Comparison of ENCODE assay signal across 1 cellular context in genomic region chr6:89828988-89829590, GRCh38.
TF ChIP-seq lines count a peak whose summit lies in the region.

No MANE protein-coding gene starts in this region.

TF ChIP-seq in HepG2, 621 proteins besides CTCF, POLR2A, EP300 and RAD21 (continued from another document):
- TF ChIP-seq REL (CRISPR knock-in tag; conservative IDR thresholded peaks at IDR 0.05) (0 out of 2 replicates have a peak, but pooled peaks have one; percentile 6), ZFP36L1 (CRISPR knock-in tag; IDR thresholded peaks at IDR 0.05) (0 out of 2 replicates have a peak, but pooled peaks have one; percentile 7), ZNF432 (CRISPR knock-in tag; IDR thresholded peaks at IDR 0.05; ENCODE audit: borderline replicate concordance) (no peak), LBX2 (CRISPR knock-in tag; IDR thresholded peaks at IDR 0.05; ENCODE audit: borderline replicate concordance) (no peak), MED1 (CRISPR knock-in tag; IDR thresholded peaks at IDR 0.05) (0 out of 2 replicates have a peak, but pooled peaks have one; percentile 12), HOXA5 (CRISPR knock-in tag; IDR thresholded peaks at IDR 0.05) (0 out of 2 replicates have a peak, but pooled peaks have one; percentile 42), ZBTB21 (CRISPR knock-in tag; IDR thresholded peaks at IDR 0.05) (no peak), ZNF382 (CRISPR knock-in tag; IDR thresholded peaks at IDR 0.05; ENCODE audit: borderline replicate concordance) (no peak), ZNF770 (CRISPR knock-in tag; IDR thresholded peaks at IDR 0.05) (peak; percentile 93), ELK4 (CRISPR knock-in tag; IDR thresholded peaks at IDR 0.05; ENCODE audit: borderline replicate concordance) (no peak), DMAP1 (CRISPR knock-in tag; IDR thresholded peaks at IDR 0.05) (0 out of 2 replicates have a peak, but pooled peaks have one; percentile 12), KDM5B (CRISPR knock-in tag; IDR thresholded peaks at IDR 0.05; ENCODE audit: borderline replicate concordance) (0 out of 2 replicates have a peak, but pooled peaks have one; percentile 49), ZNF350 (CRISPR knock-in tag; IDR thresholded peaks at IDR 0.05; ENCODE audit: borderline replicate concordance, low read depth) (0 out of 2 replicates have a peak, but pooled peaks have one; percentile 12), HES4 (CRISPR knock-in tag; IDR thresholded peaks at IDR 0.05; ENCODE audit: borderline replicate concordance) (no peak), ZNF282 (IDR thresholded peaks at IDR 0.05; ENCODE audit: partially characterized antibody) (no peak), KDM5A (IDR thresholded peaks at IDR 0.05; ENCODE audit: borderline replicate concordance, low read length) (peak; percentile 10; the same call in 1 of the 2 replicates)
- TF ChIP-seq, protein P1, sequence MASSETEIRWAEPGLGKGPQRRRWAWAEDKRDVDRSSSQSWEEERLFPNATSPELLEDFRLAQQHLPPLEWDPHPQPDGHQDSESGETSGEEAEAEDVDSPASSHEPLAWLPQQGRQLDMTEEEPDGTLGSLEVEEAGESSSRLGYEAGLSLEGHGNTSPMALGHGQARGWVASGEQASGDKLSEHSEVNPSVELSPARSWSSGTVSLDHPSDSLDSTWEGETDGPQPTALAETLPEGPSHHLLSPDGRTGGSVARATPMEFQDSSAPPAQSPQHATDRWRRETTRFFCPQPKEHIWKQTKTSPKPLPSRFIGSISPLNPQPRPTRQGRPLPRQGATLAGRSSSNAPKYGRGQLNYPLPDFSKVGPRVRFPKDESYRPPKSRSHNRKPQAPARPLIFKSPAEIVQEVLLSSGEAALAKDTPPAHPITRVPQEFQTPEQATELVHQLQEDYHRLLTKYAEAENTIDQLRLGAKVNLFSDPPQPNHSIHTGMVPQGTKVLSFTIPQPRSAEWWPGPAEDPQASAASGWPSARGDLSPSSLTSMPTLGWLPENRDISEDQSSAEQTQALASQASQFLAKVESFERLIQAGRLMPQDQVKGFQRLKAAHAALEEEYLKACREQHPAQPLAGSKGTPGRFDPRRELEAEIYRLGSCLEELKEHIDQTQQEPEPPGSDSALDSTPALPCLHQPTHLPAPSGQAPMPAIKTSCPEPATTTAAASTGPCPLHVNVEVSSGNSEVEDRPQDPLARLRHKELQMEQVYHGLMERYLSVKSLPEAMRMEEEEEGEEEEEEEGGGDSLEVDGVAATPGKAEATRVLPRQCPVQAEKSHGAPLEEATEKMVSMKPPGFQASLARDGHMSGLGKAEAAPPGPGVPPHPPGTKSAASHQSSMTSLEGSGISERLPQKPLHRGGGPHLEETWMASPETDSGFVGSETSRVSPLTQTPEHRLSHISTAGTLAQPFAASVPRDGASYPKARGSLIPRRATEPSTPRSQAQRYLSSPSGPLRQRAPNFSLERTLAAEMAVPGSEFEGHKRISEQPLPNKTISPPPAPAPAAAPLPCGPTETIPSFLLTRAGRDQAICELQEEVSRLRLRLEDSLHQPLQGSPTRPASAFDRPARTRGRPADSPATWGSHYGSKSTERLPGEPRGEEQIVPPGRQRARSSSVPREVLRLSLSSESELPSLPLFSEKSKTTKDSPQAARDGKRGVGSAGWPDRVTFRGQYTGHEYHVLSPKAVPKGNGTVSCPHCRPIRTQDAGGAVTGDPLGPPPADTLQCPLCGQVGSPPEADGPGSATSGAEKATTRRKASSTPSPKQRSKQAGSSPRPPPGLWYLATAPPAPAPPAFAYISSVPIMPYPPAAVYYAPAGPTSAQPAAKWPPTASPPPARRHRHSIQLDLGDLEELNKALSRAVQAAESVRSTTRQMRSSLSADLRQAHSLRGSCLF (CRISPR knock-in tag; IDR thresholded peaks at IDR 0.05; ENCODE audit: borderline replicate concordance): no peak
- TF ChIP-seq, protein P2, sequence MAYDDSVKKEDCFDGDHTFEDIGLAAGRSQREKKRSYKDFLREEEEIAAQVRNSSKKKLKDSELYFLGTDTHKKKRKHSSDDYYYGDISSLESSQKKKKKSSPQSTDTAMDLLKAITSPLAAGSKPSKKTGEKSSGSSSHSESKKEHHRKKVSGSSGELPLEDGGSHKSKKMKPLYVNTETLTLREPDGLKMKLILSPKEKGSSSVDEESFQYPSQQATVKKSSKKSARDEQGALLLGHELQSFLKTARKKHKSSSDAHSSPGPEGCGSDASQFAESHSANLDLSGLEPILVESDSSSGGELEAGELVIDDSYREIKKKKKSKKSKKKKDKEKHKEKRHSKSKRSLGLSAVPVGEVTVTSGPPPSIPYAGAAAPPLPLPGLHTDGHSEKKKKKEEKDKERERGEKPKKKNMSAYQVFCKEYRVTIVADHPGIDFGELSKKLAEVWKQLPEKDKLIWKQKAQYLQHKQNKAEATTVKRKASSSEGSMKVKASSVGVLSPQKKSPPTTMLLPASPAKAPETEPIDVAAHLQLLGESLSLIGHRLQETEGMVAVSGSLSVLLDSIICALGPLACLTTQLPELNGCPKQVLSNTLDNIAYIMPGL (CRISPR knock-in tag; IDR thresholded peaks at IDR 0.05; ENCODE audit: borderline replicate concordance in 1 of 2, low read depth in 1 of 2): 0 out of 4 replicates have a peak, but pooled peaks of 1 of the 2 experiments have one; percentile 7
- TF ChIP-seq, protein P3, sequence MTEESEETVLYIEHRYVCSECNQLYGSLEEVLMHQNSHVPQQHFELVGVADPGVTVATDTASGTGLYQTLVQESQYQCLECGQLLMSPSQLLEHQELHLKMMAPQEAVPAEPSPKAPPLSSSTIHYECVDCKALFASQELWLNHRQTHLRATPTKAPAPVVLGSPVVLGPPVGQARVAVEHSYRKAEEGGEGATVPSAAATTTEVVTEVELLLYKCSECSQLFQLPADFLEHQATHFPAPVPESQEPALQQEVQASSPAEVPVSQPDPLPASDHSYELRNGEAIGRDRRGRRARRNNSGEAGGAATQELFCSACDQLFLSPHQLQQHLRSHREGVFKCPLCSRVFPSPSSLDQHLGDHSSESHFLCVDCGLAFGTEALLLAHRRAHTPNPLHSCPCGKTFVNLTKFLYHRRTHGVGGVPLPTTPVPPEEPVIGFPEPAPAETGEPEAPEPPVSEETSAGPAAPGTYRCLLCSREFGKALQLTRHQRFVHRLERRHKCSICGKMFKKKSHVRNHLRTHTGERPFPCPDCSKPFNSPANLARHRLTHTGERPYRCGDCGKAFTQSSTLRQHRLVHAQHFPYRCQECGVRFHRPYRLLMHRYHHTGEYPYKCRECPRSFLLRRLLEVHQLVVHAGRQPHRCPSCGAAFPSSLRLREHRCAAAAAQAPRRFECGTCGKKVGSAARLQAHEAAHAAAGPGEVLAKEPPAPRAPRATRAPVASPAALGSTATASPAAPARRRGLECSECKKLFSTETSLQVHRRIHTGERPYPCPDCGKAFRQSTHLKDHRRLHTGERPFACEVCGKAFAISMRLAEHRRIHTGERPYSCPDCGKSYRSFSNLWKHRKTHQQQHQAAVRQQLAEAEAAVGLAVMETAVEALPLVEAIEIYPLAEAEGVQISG (CRISPR knock-in tag; IDR thresholded peaks at IDR 0.05): 0 out of 2 replicates have a peak, but pooled peaks have one; percentile 4
- TF ChIP-seq, protein P4, sequence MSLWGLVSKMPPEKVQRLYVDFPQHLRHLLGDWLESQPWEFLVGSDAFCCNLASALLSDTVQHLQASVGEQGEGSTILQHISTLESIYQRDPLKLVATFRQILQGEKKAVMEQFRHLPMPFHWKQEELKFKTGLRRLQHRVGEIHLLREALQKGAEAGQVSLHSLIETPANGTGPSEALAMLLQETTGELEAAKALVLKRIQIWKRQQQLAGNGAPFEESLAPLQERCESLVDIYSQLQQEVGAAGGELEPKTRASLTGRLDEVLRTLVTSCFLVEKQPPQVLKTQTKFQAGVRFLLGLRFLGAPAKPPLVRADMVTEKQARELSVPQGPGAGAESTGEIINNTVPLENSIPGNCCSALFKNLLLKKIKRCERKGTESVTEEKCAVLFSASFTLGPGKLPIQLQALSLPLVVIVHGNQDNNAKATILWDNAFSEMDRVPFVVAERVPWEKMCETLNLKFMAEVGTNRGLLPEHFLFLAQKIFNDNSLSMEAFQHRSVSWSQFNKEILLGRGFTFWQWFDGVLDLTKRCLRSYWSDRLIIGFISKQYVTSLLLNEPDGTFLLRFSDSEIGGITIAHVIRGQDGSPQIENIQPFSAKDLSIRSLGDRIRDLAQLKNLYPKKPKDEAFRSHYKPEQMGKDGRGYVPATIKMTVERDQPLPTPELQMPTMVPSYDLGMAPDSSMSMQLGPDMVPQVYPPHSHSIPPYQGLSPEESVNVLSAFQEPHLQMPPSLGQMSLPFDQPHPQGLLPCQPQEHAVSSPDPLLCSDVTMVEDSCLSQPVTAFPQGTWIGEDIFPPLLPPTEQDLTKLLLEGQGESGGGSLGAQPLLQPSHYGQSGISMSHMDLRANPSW (CRISPR knock-in tag; IDR thresholded peaks at IDR 0.05; ENCODE audit: borderline replicate concordance): 0 out of 2 replicates have a peak, but pooled peaks have one; percentile 4
- TF ChIP-seq, protein P5, sequence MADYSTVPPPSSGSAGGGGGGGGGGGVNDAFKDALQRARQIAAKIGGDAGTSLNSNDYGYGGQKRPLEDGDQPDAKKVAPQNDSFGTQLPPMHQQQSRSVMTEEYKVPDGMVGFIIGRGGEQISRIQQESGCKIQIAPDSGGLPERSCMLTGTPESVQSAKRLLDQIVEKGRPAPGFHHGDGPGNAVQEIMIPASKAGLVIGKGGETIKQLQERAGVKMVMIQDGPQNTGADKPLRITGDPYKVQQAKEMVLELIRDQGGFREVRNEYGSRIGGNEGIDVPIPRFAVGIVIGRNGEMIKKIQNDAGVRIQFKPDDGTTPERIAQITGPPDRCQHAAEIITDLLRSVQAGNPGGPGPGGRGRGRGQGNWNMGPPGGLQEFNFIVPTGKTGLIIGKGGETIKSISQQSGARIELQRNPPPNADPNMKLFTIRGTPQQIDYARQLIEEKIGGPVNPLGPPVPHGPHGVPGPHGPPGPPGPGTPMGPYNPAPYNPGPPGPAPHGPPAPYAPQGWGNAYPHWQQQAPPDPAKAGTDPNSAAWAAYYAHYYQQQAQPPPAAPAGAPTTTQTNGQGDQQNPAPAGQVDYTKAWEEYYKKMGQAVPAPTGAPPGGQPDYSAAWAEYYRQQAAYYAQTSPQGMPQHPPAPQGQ (CRISPR knock-in tag; IDR thresholded peaks at IDR 0.05; ENCODE audit: borderline replicate concordance): 0 out of 2 replicates have a peak, but pooled peaks have one; percentile 46
